Comparison of ENCODE assay signal across 17 cellular contexts in the genomic region with DNA sequence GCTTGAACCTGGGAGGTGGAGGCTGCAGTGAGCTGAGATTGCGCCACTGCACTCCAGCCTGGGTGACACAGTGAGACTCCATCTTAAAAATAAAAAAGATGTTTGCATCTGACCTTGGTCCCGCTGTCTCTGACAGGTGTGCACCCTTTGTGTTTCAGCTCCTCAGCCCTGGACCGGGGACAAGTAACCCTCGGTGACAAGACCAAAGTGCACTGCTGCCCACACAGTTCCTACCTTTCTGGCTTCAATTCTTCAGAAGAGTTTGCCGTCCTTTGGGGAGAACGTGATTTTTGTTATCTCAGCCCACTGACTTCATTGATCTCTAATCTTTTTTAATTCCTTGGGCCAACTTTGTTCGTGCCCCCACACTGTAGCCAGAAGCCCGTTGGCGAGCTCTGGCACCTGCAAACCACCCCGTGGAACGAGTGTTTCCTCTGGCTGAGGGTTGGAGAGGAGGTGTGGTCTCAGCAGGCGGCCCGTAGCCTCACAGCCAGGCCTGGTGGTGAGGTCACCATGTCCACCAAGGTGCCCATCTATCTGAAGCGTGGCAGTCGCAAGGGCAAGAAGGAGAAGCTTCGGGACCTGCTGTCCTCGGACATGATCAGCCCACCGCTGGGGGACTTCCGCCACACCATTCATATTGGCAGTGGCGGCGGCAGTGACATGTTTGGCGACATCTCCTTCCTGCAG. TPM values are rescaled to one million over a fixed set of nuclear protein-coding genes. Genes with fewer than 3 reads are reported as not detected.
DNase-seq lines count a peak whose midpoint lies in the region; ATAC-seq, FAIRE-seq and TF ChIP-seq lines count a peak whose summit lies in the region.
"Had no signal": no experiment of that assay in that cellular context is flagged by ENCODE, and none has a peak within 500 bp of the region (broad histone marks: within the 10 kb centered on the region; RNA-seq: fewer than 3 reads in every experiment).

No MANE protein-coding gene starts in this region.

- TF ChIP-seq RAD21 in liver (IDR thresholded peaks at IDR 0.05) (no peak), HepG2 (CRISPR knock-in tag; IDR thresholded peaks at IDR 0.05) (no peak)

- H3K9me2 ChIP-seq in PC-9 (ENCODE audit: insufficient read depth), result no peaks in the 10 kb centered on the region

- no peak overlapping the region for H3K9ac ChIP-seq in liver (ENCODE audit: low read depth in 1 of 2, low read length in 2 of 2)
- no peak overlapping the region for H3K9ac ChIP-seq in HepG2 (ENCODE audit: insufficient read depth, low read depth, low read length)

- H3K79me2 ChIP-seq in HepG2 (ENCODE audit: insufficient read depth, low read length), result peaks cover 29% of the 10 kb centered on the region
- peaks cover 60% of the 10 kb centered on the region for H3K79me2 ChIP-seq in osteoblast (ENCODE audit: insufficient read depth, low read length)
- peaks cover 55% of the 10 kb centered on the region for H3K79me2 ChIP-seq in PC-9 (ENCODE audit: low read depth)

- no peak overlapping the region for H3K4me3 ChIP-seq in liver (ENCODE audit: low read depth in 1 of 3, low read length in 3 of 3)
- H3K4me3 ChIP-seq in HepG2 (replicated peaks in 1 of 3; ENCODE audit: insufficient read depth in 1 of 3, low read depth in 2 of 3, low read length in 3 of 3), result no peak overlapping the region
- H3K4me3 ChIP-seq in osteoblast (ENCODE audit: insufficient read depth, low read length), result no peak overlapping the region
- no peak overlapping the region for H3K4me3 ChIP-seq in vagina
- no peak overlapping the region for H3K4me3 ChIP-seq in PC-9
- no peak overlapping the region for H3K4me3 ChIP-seq in WERI-Rb-1 (ENCODE audit: low read depth, low read length)
- H3K4me3 ChIP-seq: GM12878, GM23338 had no signal

- CTCF ChIA-PET in HepG2 (lab: Yijun Ruan, JAX; ENCODE audit: low intra/inter-chr PET ratio, low total read pairs) (no interaction called here), PC-9 (lab: Charles Lee) (interaction anchor here (0.6 kb wide), 1 partner anchor 184 kb away, joined by 6 read pairs; no protein-coding TSS in a partner anchor)

- TF ChIP-seq CTCF in liver (IDR thresholded peaks at IDR 0.05; ENCODE audit: low read depth, low read length, missing input control), result no peak
- no peak for TF ChIP-seq CTCF in HepG2 (CRISPR knock-in tag; IDR thresholded peaks at IDR 0.05)
- no peak for TF ChIP-seq CTCF in osteoblast (IDR thresholded peaks at IDR 0.05; ENCODE audit: extremely low read depth, low read depth, low read length)
- TF ChIP-seq CTCF in vagina (IDR thresholded peaks at IDR 0.05), result no peak
- no peak for TF ChIP-seq CTCF in PC-9 (conservative IDR thresholded peaks at IDR 0.05)
- no peak for TF ChIP-seq CTCF in WERI-Rb-1 (IDR thresholded peaks at IDR 0.05; ENCODE audit: low read depth, low read length)

- in situ Hi-C loops in HepG2 (cut with HindIII; ENCODE audit: extremely low pct_ligation_motif_present, low pct_unique_long_range_greater_than_20kb), result no loop called here

- intact Hi-C loops in HepG2 (cut with micrococcal nuclease; ENCODE audit: unreplicated experiment) (no loop called here), vagina (cut with DNase I) (loop anchor here (10.0 kb wide), 1 partner anchor 196 kb away; a partner anchor contains a TSS), PC-9 (cut with micrococcal nuclease; ENCODE audit: unreplicated experiment) (no loop called here)

- no peaks in the 10 kb centered on the region for H3K9me3 ChIP-seq in liver (ENCODE audit: control insufficient read depth in 4 of 4, low read length in 3 of 4)
- no peaks in the 10 kb centered on the region for H3K9me3 ChIP-seq in HepG2 (ENCODE audit: low read length)
- H3K9me3 ChIP-seq in osteoblast (ENCODE audit: low read depth, low read length), result no peaks in the 10 kb centered on the region
- H3K9me3 ChIP-seq in vagina, result no peaks in the 10 kb centered on the region
- H3K9me3 ChIP-seq in PC-9 (ENCODE audit: insufficient read depth, low read depth), result no peaks in the 10 kb centered on the region
- no peaks in the 10 kb centered on the region for H3K9me3 ChIP-seq in WERI-Rb-1 (ENCODE audit: severe bottlenecking)

- H3K27ac ChIP-seq in liver (ENCODE audit: low read depth in 1 of 2, low read length in 2 of 2), result peak overlapping the region; percentile 53 to 60
- no peak overlapping the region for H3K27ac ChIP-seq in HepG2 (ENCODE audit: extremely low read length, insufficient read depth, low read length)
- H3K27ac ChIP-seq in osteoblast (ENCODE audit: low read depth, low read length), result no peak overlapping the region
- H3K27ac ChIP-seq in vagina, result peak overlapping the region; percentile 33
- no peak overlapping the region for H3K27ac ChIP-seq in PC-9
- no peak overlapping the region for H3K27ac ChIP-seq in WERI-Rb-1

- H3K4me2 ChIP-seq in HepG2 (ENCODE audit: low read depth, low read length) (no peak overlapping the region), osteoblast (ENCODE audit: insufficient read depth, low read length) (no peak overlapping the region), PC-9 (no peak overlapping the region)
- H3K4me2 ChIP-seq: GM23338 had no signal

- peaks cover 55% of the 10 kb centered on the region; the same call in 1 of the 2 replicates for H3F3A ChIP-seq in PC-9 (ENCODE audit: insufficient read depth, low read depth)

- H4K20me1 ChIP-seq in HepG2 (ENCODE audit: insufficient read depth, low read length) (peaks cover 20% of the 10 kb centered on the region; the same call in 1 of the 2 replicates), osteoblast (ENCODE audit: insufficient read depth, low read length) (peaks cover 52% of the 10 kb centered on the region), PC-9 (ENCODE audit: insufficient read depth) (peaks cover 41% of the 10 kb centered on the region)

- BruUV-seq in HepG2 (replicated peaks; lab: Mats Ljungman, UMichigan) (no TSS peak), PC-9 (replicated peaks; lab: Mats Ljungman, UMichigan) (no TSS peak)

- H3K36me3 ChIP-seq in liver (ENCODE audit: control insufficient read depth in 4 of 4, insufficient read depth in 3 of 4, low read depth in 1 of 4, low read length in 3 of 4) (peaks cover 0 to 5% (median 1%) of the 10 kb centered on the region in 4 donors), HepG2 (replicated peaks in 1 of 2; ENCODE audit: control insufficient read depth in 1 of 2, insufficient read depth in 2 of 2, low read length in 2 of 2) (peaks cover 7 to 24% of the 10 kb centered on the region in 2 experiments; a peak in 3 of 5 replicates), osteoblast (ENCODE audit: insufficient read depth, low read length) (peaks cover 25% of the 10 kb centered on the region), vagina (peaks cover 0 to 15% of the 10 kb centered on the region in 2 donors), PC-9 (ENCODE audit: low read depth) (peaks cover 19% of the 10 kb centered on the region), WERI-Rb-1 (peaks cover 20% of the 10 kb centered on the region)

- no peak for TF ChIP-seq EP300 in HepG2 (IDR thresholded peaks at IDR 0.05; ENCODE audit: low read depth in 2 of 2, low read length in 2 of 2)
- no peak for TF ChIP-seq EP300 in HepG2 (CRISPR knock-in tag; IDR thresholded peaks at IDR 0.05; ENCODE audit: borderline replicate concordance)

- no peak for FAIRE-seq in HepG2 (lab: Jason Lieb, UNC)
- FAIRE-seq: A204.1, GM12878, GM18507 had no signal

- ATAC-seq in HepG2 (no peak), left lobe of liver (peak; percentile 63), HG02588 (IDR thresholded peaks at IDR 0.05; ENCODE audit: unreplicated experiment) (no peak)
- ATAC-seq: GM12878, GM23338 had no signal

- DNase-seq in HepG2 (ENCODE audit: low spot score) (no peak), left lobe of liver (ENCODE audit: low spot score) (no peak), osteoblast (ENCODE audit: insufficient read length, low spot score, missing footprints) (peak; percentile 35), vagina (ENCODE audit: extremely low spot score in 2 of 2) (peak in 1 of 2 donors; percentile 62), PC-9 (no peak), WERI-Rb-1 (no peak)
- DNase-seq: C1 segment of cervical spinal cord; Calu3; CD4-positive, alpha-beta T cell; DMS 273 treated with DMSO at 0.1 percent for 48 hours; H9 had no signal

- TF ChIP-seq POLR2A in HepG2 (IDR thresholded peaks at IDR 0.05; ENCODE audit: insufficient read depth in 1 of 2, low read depth in 2 of 2, low read length in 2 of 2) (no peak), vagina (IDR thresholded peaks at IDR 0.05) (no peak)

- H3K4me1 ChIP-seq in liver (ENCODE audit: control insufficient read depth in 4 of 4, insufficient read depth in 4 of 4, low read length in 3 of 4) (peaks cover 0 to 31% (median 21%) of the 10 kb centered on the region in 4 donors), HepG2 (ENCODE audit: insufficient read depth, low read length) (peaks cover 26% of the 10 kb centered on the region), osteoblast (ENCODE audit: insufficient read depth, low read length) (peaks cover 17% of the 10 kb centered on the region), vagina (peaks cover 57% of the 10 kb centered on the region), PC-9 (replicated peaks; ENCODE audit: insufficient read depth) (peaks cover 23% of the 10 kb centered on the region)

- H2AFZ ChIP-seq in HepG2 (ENCODE audit: low read length) (no peak overlapping the region), osteoblast (ENCODE audit: low read length) (no peak overlapping the region), PC-9 (no peak overlapping the region)
- H2AFZ ChIP-seq: GM23338 had no signal

- H3K27me3 ChIP-seq in liver (ENCODE audit: control insufficient read depth in 4 of 4, insufficient read depth in 4 of 4, low read length in 3 of 4), result no peaks in the 10 kb centered on the region
- H3K27me3 ChIP-seq in HepG2 (ENCODE audit: control insufficient read depth in 1 of 2, insufficient read depth in 2 of 2, low read length in 2 of 2), result no peaks in the 10 kb centered on the region
- H3K27me3 ChIP-seq in osteoblast (ENCODE audit: insufficient read depth, low read length), result no peaks in the 10 kb centered on the region
- H3K27me3 ChIP-seq in vagina, result no peaks in the 10 kb centered on the region
- no peaks in the 10 kb centered on the region for H3K27me3 ChIP-seq in PC-9 (ENCODE audit: insufficient read depth, low read depth)
- H3K27me3 ChIP-seq in WERI-Rb-1 (ENCODE audit: insufficient read depth, low read depth, severe bottlenecking), result no peaks in the 10 kb centered on the region

- WGBS in liver, result 59% methylated on average over 22 of the region's 22 CpGs
- WGBS in HepG2 (ENCODE audit: low lambda C conversion rate), result 90% methylated on average over 17 of the region's 22 CpGs

- POLR2A ChIA-PET in HepG2 (lab: Yijun Ruan, JAX) (interaction anchor here (1.3 kb wide), 1 partner anchor 10 kb away, joined by 3 read pairs; no protein-coding TSS in a partner anchor), PC-9 (lab: Charles Lee; ENCODE audit: unreplicated experiment) (interaction anchor here (0.6 kb wide), 1 partner anchor 10 kb away, joined by 10 read pairs; no protein-coding TSS in a partner anchor)

RNA-seq across cellular contexts. Expression of a gene that starts 5.9 kb away (rescaled TPM):
- total RNA-seq in liver (1 to 10 TPM; 1.9 to 3.4 TPM), HepG2 (2016; rRNA removed; fragmentation: Illumina TruSeq; extraction: Trizol) (2.5 and 7.1 TPM in 2 replicates), left lobe of liver (3.5 TPM), osteoblast (15.0 and 15.6 TPM in 2 replicates), vagina (27.7 TPM), PC-9 (2021) (17.8 and 20.8 TPM in 2 replicates)
- polyA plus RNA-seq in liver (1 to 10 TPM; 1.8 to 2.0 TPM), HepG2 (2011; rRNA removed) (2.3 and 4.2 TPM in 2 replicates)
- 5.9 and 6.4 TPM in 2 replicates for total RNA-seq in HepG2 (2016; cell fraction: cytosol; rRNA removed; fragmentation: Illumina TruSeq; extraction: Trizol; ENCODE audit: low read depth)
- 4.5 and 5.9 TPM in 2 replicates for total RNA-seq in HepG2 (2016; cell fraction: insoluble cytoplasmic fraction; rRNA removed; fragmentation: Illumina TruSeq; extraction: Trizol)
- total RNA-seq in HepG2 (2016; cell fraction: membrane; rRNA removed; fragmentation: Illumina TruSeq; extraction: Trizol), result 10.1 and 10.2 TPM in 2 replicates
- 4.2 and 5.2 TPM in 2 replicates for total RNA-seq in HepG2 (2016; cell fraction: nucleus; rRNA removed; fragmentation: Illumina TruSeq; extraction: Trizol)
- 1.4 and 1.9 TPM in 2 replicates for polyA plus RNA-seq in HepG2 (2011; cell fraction: cytosol; rRNA removed)
- 8.3 and 9.7 TPM in 2 replicates for polyA plus RNA-seq in HepG2 (2011; cell fraction: nucleus; rRNA removed)
- 3.4 and 7.2 TPM in 2 replicates for polyA plus RNA-seq in HepG2 (2012)
- polyA plus RNA-seq in HepG2 (2016; cell fraction: cytosol; fragmentation: Illumina TruSeq; extraction: Trizol; ENCODE audit: low read depth), result 2.1 and 2.6 TPM in 2 replicates
- 3.3 and 4.5 TPM in 2 replicates for polyA plus RNA-seq in HepG2 (2016; cell fraction: insoluble cytoplasmic fraction; fragmentation: Illumina TruSeq; extraction: Trizol; ENCODE audit: low read depth)
- 4.0 TPM in 2 replicates for polyA plus RNA-seq in HepG2 (2016; cell fraction: membrane; fragmentation: Illumina TruSeq; extraction: Trizol; ENCODE audit: low read depth)
- polyA plus RNA-seq in HepG2 (2016; cell fraction: nucleus; fragmentation: Illumina TruSeq; extraction: Trizol; ENCODE audit: insufficient read depth, low read depth), result 5.6 and 6.7 TPM in 2 replicates
- 29.3 and 50.7 TPM in 2 replicates for polyA minus RNA-seq in HepG2 (2011; rRNA and poly(A)+ RNA removed; ENCODE audit: low replicate concordance)
- polyA minus RNA-seq in HepG2 (2011; cell fraction: cytosol; rRNA and poly(A)+ RNA removed), result 3.2 and 5.1 TPM in 2 replicates
- 15.8 and 18.4 TPM in 2 replicates for polyA minus RNA-seq in HepG2 (2011; cell fraction: nucleus; rRNA and poly(A)+ RNA removed)

RNA-seq across cellular contexts. Expression of a gene that starts 13.1 kb away (rescaled TPM):
- 10 to 100 TPM; 12.8 to 14.8 TPM for total RNA-seq in liver
- polyA plus RNA-seq in liver, result 10 to 100 TPM in 1 of 2 donors, 1 to 10 TPM in 1; 9.2 to 10.0 TPM
- 30.4 and 31.0 TPM in 2 replicates for total RNA-seq in HepG2 (2016; rRNA removed; fragmentation: Illumina TruSeq; extraction: Trizol)
- 6.9 and 8.6 TPM in 2 replicates for total RNA-seq in HepG2 (2016; cell fraction: cytosol; rRNA removed; fragmentation: Illumina TruSeq; extraction: Trizol; ENCODE audit: low read depth)
- total RNA-seq in HepG2 (2016; cell fraction: insoluble cytoplasmic fraction; rRNA removed; fragmentation: Illumina TruSeq; extraction: Trizol), result 30.2 and 32.5 TPM in 2 replicates
- 14.1 and 16.7 TPM in 2 replicates for total RNA-seq in HepG2 (2016; cell fraction: membrane; rRNA removed; fragmentation: Illumina TruSeq; extraction: Trizol)
- total RNA-seq in HepG2 (2016; cell fraction: nucleus; rRNA removed; fragmentation: Illumina TruSeq; extraction: Trizol), result 22.1 and 26.8 TPM in 2 replicates
- 20.4 and 21.0 TPM in 2 replicates for polyA plus RNA-seq in HepG2 (2011; rRNA removed)
- polyA plus RNA-seq in HepG2 (2011; cell fraction: cytosol; rRNA removed), result 18.8 and 20.8 TPM in 2 replicates
- polyA plus RNA-seq in HepG2 (2011; cell fraction: nucleus; rRNA removed), result 70.3 and 70.7 TPM in 2 replicates
- polyA plus RNA-seq in HepG2 (2012), result 24.2 and 26.4 TPM in 2 replicates
- 3.8 and 3.9 TPM in 2 replicates for polyA plus RNA-seq in HepG2 (2016; cell fraction: cytosol; fragmentation: Illumina TruSeq; extraction: Trizol; ENCODE audit: low read depth)
- 40.7 and 49.0 TPM in 2 replicates for polyA plus RNA-seq in HepG2 (2016; cell fraction: insoluble cytoplasmic fraction; fragmentation: Illumina TruSeq; extraction: Trizol; ENCODE audit: low read depth)
- polyA plus RNA-seq in HepG2 (2016; cell fraction: membrane; fragmentation: Illumina TruSeq; extraction: Trizol; ENCODE audit: low read depth), result 9.5 and 10.0 TPM in 2 replicates
- 56.7 and 57.4 TPM in 2 replicates for polyA plus RNA-seq in HepG2 (2016; cell fraction: nucleus; fragmentation: Illumina TruSeq; extraction: Trizol; ENCODE audit: insufficient read depth, low read depth)
- polyA minus RNA-seq in HepG2 (2011; rRNA and poly(A)+ RNA removed; ENCODE audit: low replicate concordance), result 48.9 and 49.9 TPM in 2 replicates
- polyA minus RNA-seq in HepG2 (2011; cell fraction: cytosol; rRNA and poly(A)+ RNA removed), result 18.2 and 18.4 TPM in 2 replicates
- polyA minus RNA-seq in HepG2 (2011; cell fraction: nucleus; rRNA and poly(A)+ RNA removed), result 31.2 and 43.3 TPM in 2 replicates
- 18.7 TPM for total RNA-seq in left lobe of liver
- 44.2 and 48.1 TPM in 2 replicates for total RNA-seq in osteoblast
- total RNA-seq in vagina, result 33.1 TPM
- total RNA-seq in PC-9 (2021), result 75.6 and 80.6 TPM in 2 replicates

RNA-seq across cellular contexts. Expression of a gene that starts 34.0 kb away (rescaled TPM):
- under 1 TPM; 0.17 to 0.33 TPM for total RNA-seq in liver
- under 1 TPM in 1 of 2 donors, not detected in 1; 0.08 TPM for polyA plus RNA-seq in liver
- 4.0 and 4.9 TPM in 2 replicates for total RNA-seq in HepG2 (2016; rRNA removed; fragmentation: Illumina TruSeq; extraction: Trizol)
- 1.8 TPM in 2 replicates for total RNA-seq in HepG2 (2016; cell fraction: cytosol; rRNA removed; fragmentation: Illumina TruSeq; extraction: Trizol; ENCODE audit: low read depth)
- 2.9 and 5.0 TPM in 2 replicates for total RNA-seq in HepG2 (2016; cell fraction: insoluble cytoplasmic fraction; rRNA removed; fragmentation: Illumina TruSeq; extraction: Trizol)
- 4.8 and 6.2 TPM in 2 replicates for total RNA-seq in HepG2 (2016; cell fraction: membrane; rRNA removed; fragmentation: Illumina TruSeq; extraction: Trizol)
- total RNA-seq in HepG2 (2016; cell fraction: nucleus; rRNA removed; fragmentation: Illumina TruSeq; extraction: Trizol), result 3.5 and 3.9 TPM in 2 replicates
- polyA plus RNA-seq in HepG2 (2011; rRNA removed), result 0.49 and 1.0 TPM in 2 replicates
- 0.56 and 0.79 TPM in 2 replicates for polyA plus RNA-seq in HepG2 (2011; cell fraction: cytosol; rRNA removed)
- polyA plus RNA-seq in HepG2 (2011; cell fraction: nucleus; rRNA removed), result 1.9 and 2.2 TPM in 2 replicates
- polyA plus RNA-seq in HepG2 (2012), result 0.59 and 0.70 TPM in 2 replicates
- polyA plus RNA-seq in HepG2 (2016; cell fraction: cytosol; fragmentation: Illumina TruSeq; extraction: Trizol; ENCODE audit: low read depth), result 1.0 and 1.4 TPM in 2 replicates
- polyA plus RNA-seq in HepG2 (2016; cell fraction: insoluble cytoplasmic fraction; fragmentation: Illumina TruSeq; extraction: Trizol; ENCODE audit: low read depth), result 2.7 and 3.5 TPM in 2 replicates
- polyA plus RNA-seq in HepG2 (2016; cell fraction: membrane; fragmentation: Illumina TruSeq; extraction: Trizol; ENCODE audit: low read depth), result 2.7 and 3.4 TPM in 2 replicates
- polyA plus RNA-seq in HepG2 (2016; cell fraction: nucleus; fragmentation: Illumina TruSeq; extraction: Trizol; ENCODE audit: insufficient read depth, low read depth), result 6.7 TPM in 2 replicates
- polyA minus RNA-seq in HepG2 (2011; rRNA and poly(A)+ RNA removed; ENCODE audit: low replicate concordance), result 1.2 and 1.3 TPM in 2 replicates
- polyA minus RNA-seq in HepG2 (2011; cell fraction: cytosol; rRNA and poly(A)+ RNA removed), result 0.59 and 0.79 TPM in 2 replicates
- 1.1 and 1.5 TPM in 2 replicates for polyA minus RNA-seq in HepG2 (2011; cell fraction: nucleus; rRNA and poly(A)+ RNA removed)
- 0.43 TPM for total RNA-seq in left lobe of liver
- total RNA-seq in osteoblast, result not detected in 2 replicates
- not detected for total RNA-seq in vagina
- 1.7 and 1.8 TPM in 2 replicates for total RNA-seq in PC-9 (2021)

RNA-seq across cellular contexts. Expression of a gene that starts 58.8 kb away (rescaled TPM):
- 1 to 10 TPM; 4.9 to 6.1 TPM for total RNA-seq in liver
- polyA plus RNA-seq in liver, result 1 to 10 TPM; 1.5 TPM
- 10.7 and 15.6 TPM in 2 replicates for total RNA-seq in HepG2 (2016; rRNA removed; fragmentation: Illumina TruSeq; extraction: Trizol)
- 2.7 and 3.5 TPM in 2 replicates for total RNA-seq in HepG2 (2016; cell fraction: cytosol; rRNA removed; fragmentation: Illumina TruSeq; extraction: Trizol; ENCODE audit: low read depth)
- 13.9 and 14.3 TPM in 2 replicates for total RNA-seq in HepG2 (2016; cell fraction: insoluble cytoplasmic fraction; rRNA removed; fragmentation: Illumina TruSeq; extraction: Trizol)
- total RNA-seq in HepG2 (2016; cell fraction: membrane; rRNA removed; fragmentation: Illumina TruSeq; extraction: Trizol), result 3.6 and 4.5 TPM in 2 replicates
- total RNA-seq in HepG2 (2016; cell fraction: nucleus; rRNA removed; fragmentation: Illumina TruSeq; extraction: Trizol), result 17.7 and 18.6 TPM in 2 replicates
- polyA plus RNA-seq in HepG2 (2011; rRNA removed), result 9.1 and 9.7 TPM in 2 replicates
- 6.3 and 8.1 TPM in 2 replicates for polyA plus RNA-seq in HepG2 (2011; cell fraction: cytosol; rRNA removed)
- polyA plus RNA-seq in HepG2 (2011; cell fraction: nucleus; rRNA removed), result 8.7 and 12.1 TPM in 2 replicates
- polyA plus RNA-seq in HepG2 (2012), result 3.3 and 4.8 TPM in 2 replicates
- polyA plus RNA-seq in HepG2 (2016; cell fraction: cytosol; fragmentation: Illumina TruSeq; extraction: Trizol; ENCODE audit: low read depth), result 0.57 and 0.88 TPM in 2 replicates
- polyA plus RNA-seq in HepG2 (2016; cell fraction: insoluble cytoplasmic fraction; fragmentation: Illumina TruSeq; extraction: Trizol; ENCODE audit: low read depth), result 18.2 and 18.8 TPM in 2 replicates
- 2.6 and 3.0 TPM in 2 replicates for polyA plus RNA-seq in HepG2 (2016; cell fraction: membrane; fragmentation: Illumina TruSeq; extraction: Trizol; ENCODE audit: low read depth)
- polyA plus RNA-seq in HepG2 (2016; cell fraction: nucleus; fragmentation: Illumina TruSeq; extraction: Trizol; ENCODE audit: insufficient read depth, low read depth), result 21.9 and 25.4 TPM in 2 replicates
- 19.5 and 152 TPM in 2 replicates for polyA minus RNA-seq in HepG2 (2011; rRNA and poly(A)+ RNA removed; ENCODE audit: low replicate concordance)
- 3.6 and 4.1 TPM in 2 replicates for polyA minus RNA-seq in HepG2 (2011; cell fraction: cytosol; rRNA and poly(A)+ RNA removed)
- 11.4 and 14.9 TPM in 2 replicates for polyA minus RNA-seq in HepG2 (2011; cell fraction: nucleus; rRNA and poly(A)+ RNA removed)
- 3.3 TPM for total RNA-seq in left lobe of liver
- 4.3 and 6.2 TPM in 2 replicates for total RNA-seq in osteoblast
- total RNA-seq in vagina, result 9.6 TPM
- total RNA-seq in PC-9 (2021), result 37.1 and 39.3 TPM in 2 replicates

Comparison
In these comparisons a context has a peak if more than half of its experiments do, and no peak if none do; other contexts are left out.
1. H3K27ac ChIP-seq: peak in liver (2 of 2) and vagina (single experiment); none in HepG2 (single experiment), osteoblast (single experiment), PC-9 (single experiment) and WERI-Rb-1 (single experiment).